ENCODE assay signal across 2 cellular contexts in genomic region chr13:28159057-28159456, GRCh38.
TF ChIP-seq lines count a peak whose summit lies in the region.

No MANE protein-coding gene starts in this region.

TF ChIP-seq in HEK293, 187 proteins besides CTCF, POLR2A, EP300 and RAD21:
- TF ChIP-seq ZNF473 (tag by site-specific recombination; IDR thresholded peaks at IDR 0.05) (no peak), ZNF146 (tag by site-specific recombination; IDR thresholded peaks at IDR 0.05) (peak; percentile 94), AEBP2 (tag by site-specific recombination; IDR thresholded peaks at IDR 0.05; ENCODE audit: borderline replicate concordance) (no peak)
- TF ChIP-seq, protein P1, sequence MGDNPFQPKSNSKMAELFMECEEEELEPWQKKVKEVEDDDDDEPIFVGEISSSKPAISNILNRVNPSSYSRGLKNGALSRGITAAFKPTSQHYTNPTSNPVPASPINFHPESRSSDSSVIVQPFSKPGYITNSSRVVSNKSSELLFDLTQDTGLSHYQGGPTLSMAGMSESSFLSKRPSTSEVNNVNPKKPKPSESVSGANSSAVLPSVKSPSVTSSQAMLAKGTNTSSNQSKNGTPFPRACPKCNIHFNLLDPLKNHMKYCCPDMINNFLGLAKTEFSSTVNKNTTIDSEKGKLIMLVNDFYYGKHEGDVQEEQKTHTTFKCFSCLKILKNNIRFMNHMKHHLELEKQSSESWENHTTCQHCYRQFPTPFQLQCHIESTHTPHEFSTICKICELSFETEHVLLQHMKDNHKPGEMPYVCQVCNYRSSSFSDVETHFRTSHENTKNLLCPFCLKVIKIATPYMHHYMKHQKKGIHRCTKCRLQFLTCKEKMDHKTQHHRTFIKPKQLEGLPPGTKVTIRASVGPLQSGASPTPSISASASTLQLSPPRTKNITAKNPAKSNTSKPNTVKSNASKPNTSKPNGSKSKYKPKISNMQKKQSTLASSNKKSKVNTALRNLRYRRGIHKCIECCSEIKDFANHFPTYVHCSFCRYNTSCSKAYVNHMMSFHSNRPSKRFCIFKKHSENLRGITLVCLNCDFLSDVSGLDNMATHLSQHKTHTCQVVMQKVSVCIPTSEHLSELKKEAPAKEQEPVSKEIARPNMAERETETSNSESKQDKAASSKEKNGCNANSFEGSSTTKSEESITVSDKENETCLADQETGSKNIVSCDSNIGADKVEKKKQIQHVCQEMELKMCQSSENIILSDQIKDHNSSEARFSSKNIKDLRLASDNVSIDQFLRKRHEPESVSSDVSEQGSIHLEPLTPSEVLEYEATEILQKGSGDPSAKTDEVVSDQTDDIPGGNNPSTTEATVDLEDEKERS (tag by site-specific recombination; IDR thresholded peaks at IDR 0.05) = 0 out of 2 replicates have a peak, but pooled peaks have one; percentile 17
- TF ChIP-seq, protein P2, sequence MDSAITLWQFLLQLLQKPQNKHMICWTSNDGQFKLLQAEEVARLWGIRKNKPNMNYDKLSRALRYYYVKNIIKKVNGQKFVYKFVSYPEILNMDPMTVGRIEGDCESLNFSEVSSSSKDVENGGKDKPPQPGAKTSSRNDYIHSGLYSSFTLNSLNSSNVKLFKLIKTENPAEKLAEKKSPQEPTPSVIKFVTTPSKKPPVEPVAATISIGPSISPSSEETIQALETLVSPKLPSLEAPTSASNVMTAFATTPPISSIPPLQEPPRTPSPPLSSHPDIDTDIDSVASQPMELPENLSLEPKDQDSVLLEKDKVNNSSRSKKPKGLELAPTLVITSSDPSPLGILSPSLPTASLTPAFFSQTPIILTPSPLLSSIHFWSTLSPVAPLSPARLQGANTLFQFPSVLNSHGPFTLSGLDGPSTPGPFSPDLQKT (IDR thresholded peaks at IDR 0.05; ENCODE audit: borderline replicate concordance, low read depth, low read length) = no peak
TF ChIP-seq in HEK293: peak in this region for 2.

TF ChIP-seq in K562, 482 proteins besides CTCF, POLR2A, EP300 and RAD21:
- no peak for TF ChIP-seq ZNF282 (CRISPR knock-in tag; IDR thresholded peaks at IDR 0.05)
- peak; percentile 95 for TF ChIP-seq ZNF146 (CRISPR knock-in tag; IDR thresholded peaks at IDR 0.05; ENCODE audit: unreplicated experiment)
- peak; percentile 59 for TF ChIP-seq RBM25 (IDR thresholded peaks at IDR 0.05; ENCODE audit: low read depth, low read length, severe bottlenecking)
